Comparison of ENCODE assay signal across 12 cellular contexts in genomic region chr3:40299721-40300335, GRCh38. TPM values are rescaled to one million over a fixed set of nuclear protein-coding genes. Genes with fewer than 3 reads are reported as not detected.
DNase-seq lines count a peak whose midpoint lies in the region; ATAC-seq and TF ChIP-seq lines count a peak whose summit lies in the region.
"Had no signal": no experiment of that assay in that cellular context is flagged by ENCODE, and none has a peak within 500 bp of the region (broad histone marks: within the 10 kb centered on the region; RNA-seq: fewer than 3 reads in every experiment).

No MANE protein-coding gene starts in this region.

- H2BK5ac ChIP-seq in neuronal stem cell (ENCODE audit: low read length) = no peak overlapping the region

- peaks cover 4% of the 10 kb centered on the region for H3K36me3 Mint-ChIP-seq in activated CD4-positive, alpha-beta T cell treated with anti-CD3 and anti-CD28 coated beads, Interleukin-2, amount 10 ng/mL, durations not matched to agents 7 days and 5 days (ENCODE audit: low read depth)

- H3K9me3 ChIP-seq in adrenal gland (replicated peaks in 1 of 3) = no peaks in the 10 kb centered on the region
- H3K9me3 ChIP-seq in upper lobe of right lung = no peaks in the 10 kb centered on the region
- peaks cover 0 to 2% of the 10 kb centered on the region in 2 donors for H3K9me3 ChIP-seq in neuronal stem cell (replicated peaks in 1 of 2; ENCODE audit: control insufficient read depth in 2 of 2, insufficient read depth in 1 of 2, low read depth in 1 of 2, low read length in 2 of 2)

- H3K27ac ChIP-seq in adrenal gland (peak overlapping the region in 3 of 5 donors; percentile 64 to 70 (median 70)), upper lobe of right lung (peak overlapping the region; percentile 63), neuronal stem cell (replicated peaks; ENCODE audit: low read length) (no peak overlapping the region)
- H3K27ac ChIP-seq: 22Rv1, epithelial cell of prostate, KMS-11 had no signal

- POLR2A ChIA-PET in activated CD4-positive, alpha-beta T cell treated with anti-CD3 and anti-CD28 coated beads, Interleukin-2, amount 10 ng/mL, durations not matched to agents 7 days and 5 days (lab: Charles Lee) = no interaction called here

- H3K4me1 ChIP-seq in adrenal gland (replicated peaks in 1 of 2) (peaks cover 26 to 38% of the 10 kb centered on the region in 2 donors), upper lobe of right lung (peaks cover 6% of the 10 kb centered on the region), neuronal stem cell (ENCODE audit: control insufficient read depth in 2 of 2, insufficient read depth in 1 of 2, low read depth in 1 of 2, low read length in 2 of 2) (no peaks in the 10 kb centered on the region)

- H2BK15ac ChIP-seq in neuronal stem cell (ENCODE audit: low read length) = no peak overlapping the region

- intact Hi-C loops in adrenal gland (cut with DNase I) (no loop called here), upper lobe of right lung (cut with DNase I) (no loop called here)

- H3K4me3 Mint-ChIP-seq in activated CD4-positive, alpha-beta T cell treated with anti-CD3 and anti-CD28 coated beads, Interleukin-2, amount 10 ng/mL, durations not matched to agents 7 days and 5 days = no peak overlapping the region
- H3K4me3 Mint-ChIP-seq: activated T-cell treated with anti-CD3 and anti-CD28 coated beads, Interleukin-2, amount 50 U/mL, for 4 hours had no signal

- peak; percentile 4 for DNase-seq in DMS53 (lab: John Stamatoyannopoulos, UW)
- DNase-seq in DMS53 treated with DMSO at 0.1 percent for 48 hours (lab: John Stamatoyannopoulos, UW; ENCODE audit: unreplicated experiment) = no peak
- DNase-seq in adrenal gland = peak; percentile 41 to 72 (median 59)
- DNase-seq in hepatic stellate cell (ENCODE audit: low spot score) = peak; percentile 31
- DNase-seq in upper lobe of right lung = no peak
- DNase-seq in activated CD4-positive, alpha-beta T cell treated with anti-CD3 and anti-CD28 coated beads, Interleukin-2, amount 10 ng/mL, durations not matched to agents 7 days and 5 days = no peak
- no peak for DNase-seq in anterior cingulate cortex (lab: John Stamatoyannopoulos, UW)
- DNase-seq in neuronal stem cell (ENCODE audit: low spot score) = no peak
- DNase-seq: activated T-cell treated with anti-CD3 and anti-CD28 coated beads, Interleukin-2, amount 50 U/mL, for 4 hours had no signal

- no peak overlapping the region for H2BK12ac ChIP-seq in neuronal stem cell (ENCODE audit: low read length)

- no peak overlapping the region for H3K27ac Mint-ChIP-seq in activated CD4-positive, alpha-beta T cell treated with anti-CD3 and anti-CD28 coated beads, Interleukin-2, amount 10 ng/mL, durations not matched to agents 7 days and 5 days

- H3K27me3 ChIP-seq in adrenal gland = no peaks in the 10 kb centered on the region
- H3K27me3 ChIP-seq in upper lobe of right lung = no peaks in the 10 kb centered on the region
- no peaks in the 10 kb centered on the region for H3K27me3 ChIP-seq in neuronal stem cell (ENCODE audit: control insufficient read depth in 3 of 3, insufficient read depth in 3 of 3, low read depth in 1 of 3, low read length in 3 of 3)

- TF ChIP-seq CTCF in adrenal gland (IDR thresholded peaks at IDR 0.05) (no peak), upper lobe of right lung (IDR thresholded peaks at IDR 0.05) (no peak)

- no peaks in the 10 kb centered on the region for H3K27me3 Mint-ChIP-seq in activated CD4-positive, alpha-beta T cell treated with anti-CD3 and anti-CD28 coated beads, Interleukin-2, amount 10 ng/mL, durations not matched to agents 7 days and 5 days

- H4K8ac ChIP-seq in neuronal stem cell (ENCODE audit: low read depth, low read length) = no peak overlapping the region

- no peak overlapping the region for H3K18ac ChIP-seq in neuronal stem cell (ENCODE audit: low read length)

- no peak overlapping the region for H3K4me2 ChIP-seq in neuronal stem cell (ENCODE audit: insufficient read depth, low read length, poor library complexity, severe bottlenecking)
- H3K4me2 ChIP-seq: KMS-11 had no signal

- H3K36me3 ChIP-seq in adrenal gland (replicated peaks in 1 of 2) (no peaks in the 10 kb centered on the region), upper lobe of right lung (no peaks in the 10 kb centered on the region), neuronal stem cell (replicated peaks in 1 of 2; ENCODE audit: control insufficient read depth in 2 of 2, insufficient read depth in 2 of 2, low read length in 2 of 2) (no peaks in the 10 kb centered on the region)

- H3K4me1 Mint-ChIP-seq in activated CD4-positive, alpha-beta T cell treated with anti-CD3 and anti-CD28 coated beads, Interleukin-2, amount 10 ng/mL, durations not matched to agents 7 days and 5 days = no peaks in the 10 kb centered on the region

- no peak overlapping the region for H4K91ac ChIP-seq in neuronal stem cell (ENCODE audit: low read depth, low read length, poor library complexity)

- no peak for TF ChIP-seq POLR2A in adrenal gland (IDR thresholded peaks at IDR 0.05)

- ATAC-seq in upper lobe of right lung = peak; percentile 96
- ATAC-seq: activated T-cell treated with anti-CD3 and anti-CD28 coated beads, Interleukin-2, amount 50 U/mL, for 4 hours had no signal

- H3K23ac ChIP-seq in neuronal stem cell (ENCODE audit: low read depth, low read length, poor library complexity) = no peak overlapping the region

- no peak overlapping the region for H3K14ac ChIP-seq in neuronal stem cell (ENCODE audit: low read length)

- H3K4me3 ChIP-seq in adrenal gland = no peak overlapping the region
- no peak overlapping the region for H3K4me3 ChIP-seq in upper lobe of right lung
- no peak overlapping the region for H3K4me3 ChIP-seq in neuronal stem cell (ENCODE audit: low read length in 2 of 2)

- no peaks in the 10 kb centered on the region for H3K79me1 ChIP-seq in neuronal stem cell (ENCODE audit: low read depth, low read length)

- no peak overlapping the region for H2AK5ac ChIP-seq in neuronal stem cell (ENCODE audit: low read depth, low read length)

- no peaks in the 10 kb centered on the region for H3K9me3 Mint-ChIP-seq in activated CD4-positive, alpha-beta T cell treated with anti-CD3 and anti-CD28 coated beads, Interleukin-2, amount 10 ng/mL, durations not matched to agents 7 days and 5 days
- H3K9me3 Mint-ChIP-seq: activated T-cell treated with anti-CD3 and anti-CD28 coated beads, Interleukin-2, amount 50 U/mL, for 4 hours had no signal

- H3K9ac ChIP-seq in neuronal stem cell (ENCODE audit: low read depth, low read length, poor library complexity) = no peak overlapping the region
- H3K9ac ChIP-seq: KMS-11 had no signal

- WGBS in adrenal gland, 4 donors = 45 to 55% (median 50%) methylated on average over 3 of the region's 3 CpGs
- WGBS in neuronal stem cell (ENCODE audit: extremely low coverage in 2 of 2, insufficient read length in 2 of 2, insufficient replicate concordance in 1 of 2), 2 donors = no CpG with 5 or more reads among the region's 3 CpGs

- H2BK120ac ChIP-seq in neuronal stem cell (ENCODE audit: low read depth, low read length) = no peak overlapping the region

- CTCF ChIA-PET in activated CD4-positive, alpha-beta T cell treated with anti-CD3 and anti-CD28 coated beads, Interleukin-2, amount 10 ng/mL, durations not matched to agents 7 days and 5 days (lab: Charles Lee) = interaction anchor here (0.6 to 2.2 kb wide), 3 partner anchors 9 to 243 kb away, joined by 3 to 11 read pairs (median 4); partner anchors contain the start of gene EIF1B

- no peak overlapping the region for H2AFZ ChIP-seq in neuronal stem cell (ENCODE audit: low read length)

- no peak overlapping the region for H3K4ac ChIP-seq in neuronal stem cell (ENCODE audit: low read length)

RNA-seq across cellular contexts. Expression of gene EIF1B, which starts 9.7 kb away (rescaled TPM):
- total RNA-seq in adrenal gland = 100 to 1,000 TPM in 1 of 8 donors, 10 to 100 TPM in 6, 1 to 10 TPM in 1; 8.8 to 133 (median 44.7) TPM
- 100 to 1,000 TPM in 1 of 3 donors, 10 to 100 TPM in 2; 46.4 to 119 (median 67.3) TPM for polyA plus RNA-seq in adrenal gland
- total RNA-seq in upper lobe of right lung = 54.4 TPM
- total RNA-seq in activated CD4-positive, alpha-beta T cell treated with anti-CD3 and anti-CD28 coated beads, Interleukin-2, amount 10 ng/mL, durations not matched to agents 7 days and 5 days = 10 to 100 TPM; 35.0 to 37.5 TPM
- polyA plus RNA-seq in neuronal stem cell (2013, experiment 1 of 2) = 137 TPM
- polyA plus RNA-seq in neuronal stem cell (2013, experiment 2 of 2) = 135 TPM

Comparison
In these comparisons a context has a peak if more than half of its experiments do, and no peak if none do; other contexts are left out.
1. DNase-seq: peak in DMS53 (single experiment), adrenal gland (7 of 7) and hepatic stellate cell (single experiment); none in DMS53 treated with DMSO at 0.1 percent for 48 hours (single experiment), upper lobe of right lung (single experiment), activated CD4-positive, alpha-beta T cell treated with anti-CD3 and anti-CD28 coated beads, Interleukin-2, amount 10 ng/mL, durations not matched to agents 7 days and 5 days (single experiment), anterior cingulate cortex (0 of 58) and neuronal stem cell (single experiment).